ENCODE assay signal across 9 cellular contexts in genomic region chr7:77935652-77936348, GRCh38.
DNase-seq lines count a peak whose midpoint lies in the region; ATAC-seq, FAIRE-seq and TF ChIP-seq lines count a peak whose summit lies in the region.
"Had no signal": no experiment of that assay in that cellular context is flagged by ENCODE, and none has a peak within 500 bp of the region (broad histone marks: within the 10 kb centered on the region; RNA-seq: fewer than 3 reads in every experiment).

No MANE protein-coding gene starts in this region.

- no peaks in the 10 kb centered on the region for H3K4me1 ChIP-seq in PC-9 (replicated peaks; ENCODE audit: insufficient read depth)

- intact Hi-C loops in PC-9 (cut with micrococcal nuclease; ENCODE audit: unreplicated experiment): no loop called here

- no peak overlapping the region for H3K4me2 ChIP-seq in PC-9

- FAIRE-seq in urothelium cell line (lab: Jason Lieb, UNC): no peak

- no peak overlapping the region for H3K27ac ChIP-seq in PC-9

- no peaks in the 10 kb centered on the region for H3K36me3 ChIP-seq in PC-9 (ENCODE audit: low read depth)

- no peaks in the 10 kb centered on the region for H3F3A ChIP-seq in PC-9 (ENCODE audit: insufficient read depth, low read depth)

- no peak for ATAC-seq in left lobe of liver

- BruUV-seq in PC-9 (replicated peaks; lab: Mats Ljungman, UMichigan): no TSS peak

- CTCF ChIA-PET in PC-9 (lab: Charles Lee): no interaction called here

- H3K4me3 ChIP-seq in PC-9: no peak overlapping the region

- no peaks in the 10 kb centered on the region for H3K79me2 ChIP-seq in PC-9 (ENCODE audit: low read depth)

- H2AFZ ChIP-seq in PC-9: no peak overlapping the region

- DNase-seq in AG08395 (ENCODE audit: low spot score) (peak; percentile 10), GM03348 (ENCODE audit: low spot score) (peak; percentile 46), PC-9 (no peak), fibroblast of peridontal ligament (ENCODE audit: extremely low read depth) (peak; percentile 37), anterior cingulate cortex (lab: John Stamatoyannopoulos, UW) (no peak), left lobe of liver (ENCODE audit: low spot score) (no peak), cerebellum (ENCODE audit: low spot score) (no peak), urothelium cell line (ENCODE audit: low spot score) (no peak)
- DNase-seq: Right ventricle myocardium superior had no signal

- POLR2A ChIA-PET in PC-9 (lab: Charles Lee; ENCODE audit: unreplicated experiment): no interaction called here

- no peaks in the 10 kb centered on the region for H3K9me2 ChIP-seq in PC-9 (ENCODE audit: insufficient read depth)

- H3K9me3 ChIP-seq in PC-9 (ENCODE audit: insufficient read depth, low read depth): no peaks in the 10 kb centered on the region

- H4K20me1 ChIP-seq in PC-9 (ENCODE audit: insufficient read depth): no peaks in the 10 kb centered on the region

- TF ChIP-seq CTCF in PC-9 (conservative IDR thresholded peaks at IDR 0.05): peak; percentile 73

- no peaks in the 10 kb centered on the region for H3K27me3 ChIP-seq in PC-9 (ENCODE audit: insufficient read depth, low read depth)

Comparison
In these comparisons a context has a peak if more than half of its experiments do, and no peak if none do; other contexts are left out.
1. DNase-seq: peak in AG08395 (single experiment), GM03348 (single experiment) and fibroblast of peridontal ligament (single experiment); none in PC-9 (0 of 2), anterior cingulate cortex (0 of 58), left lobe of liver (single experiment), cerebellum (single experiment) and urothelium cell line (single experiment).